ENCODE assay signal across 8 cellular contexts in genomic region chr18:3454365-3455089, GRCh38. TPM values are rescaled to one million over a fixed set of nuclear protein-coding genes. Genes with fewer than 3 reads are reported as not detected.
A peak's percentile ranks its signal among the peaks of the same experiment; 100 is the strongest.
DNase-seq lines count a peak whose midpoint lies in the region; ATAC-seq, FAIRE-seq and TF ChIP-seq lines count a peak whose summit lies in the region.

No MANE protein-coding gene starts in this region.

- no peak overlapping the region for H2AK5ac ChIP-seq in trophoblast cell (ENCODE audit: low read length)

- H2BK12ac ChIP-seq in trophoblast cell (ENCODE audit: low read length) = no peak overlapping the region

- peak; percentile 56 for DNase-seq in DND-41
- DNase-seq in NB4 (ENCODE audit: low read depth) = peak; percentile 68
- peak; percentile 84 for DNase-seq in fibroblast of pulmonary artery (ENCODE audit: low read depth)
- DNase-seq in trophoblast cell = peak; percentile 37 to 74
- no peak for DNase-seq in posterior vena cava (ENCODE audit: low spot score)

- H4K20me1 ChIP-seq in DND-41 (ENCODE audit: insufficient read depth, low read length) = peaks cover 45% of the 10 kb centered on the region

- H3K4me3 ChIP-seq in DND-41 (ENCODE audit: low read depth in 1 of 2, low read length in 2 of 2) = peak overlapping the region; percentile 14 to 76; a peak in 3 of 4 replicates
- peak overlapping the region; percentile 58 for H3K4me3 ChIP-seq in NB4 (ENCODE audit: low read depth, low read length)
- H3K4me3 ChIP-seq in WI38 (ENCODE audit: low read depth, low read length) = peak overlapping the region; percentile 52
- peak overlapping the region; percentile 83 for H3K4me3 ChIP-seq in fibroblast of pulmonary artery (replicated peaks; ENCODE audit: low read depth, low read length)
- H3K4me3 ChIP-seq in trophoblast cell (ENCODE audit: low read depth, low read length) = no peak overlapping the region

- ATAC-seq in DND-41 (ENCODE audit: insufficient read depth, low read depth) (no peak), GM18517 (IDR thresholded peaks at IDR 0.05; ENCODE audit: unreplicated experiment) (no peak)

- H4K8ac ChIP-seq in trophoblast cell (ENCODE audit: low read depth, low read length) = no peak overlapping the region

- H2BK5ac ChIP-seq in trophoblast cell (ENCODE audit: low read depth, low read length, poor library complexity) = no peak overlapping the region

- peak; percentile 65 for FAIRE-seq in A204.1 (lab: Jason Lieb, UNC)

- intact Hi-C loops in posterior vena cava (cut with DNase I) = loop anchor here (5.0 to 10.0 kb wide), 5 partner anchors 48 to 210 kb away; partner anchors contain the start of gene MYL12B (in 1 of the 2)

- H4K91ac ChIP-seq in trophoblast cell (ENCODE audit: low read depth, low read length) = no peak overlapping the region

- H3K4me1 ChIP-seq in DND-41 (ENCODE audit: insufficient read depth, low read length) (peaks cover 37% of the 10 kb centered on the region), trophoblast cell (ENCODE audit: control insufficient read depth in 1 of 2, insufficient read depth in 2 of 2, low read length in 2 of 2) (peaks cover 0 to 7% of the 10 kb centered on the region in 2 experiments)

- peak overlapping the region; percentile 74 for H3K9ac ChIP-seq in DND-41 (ENCODE audit: low read depth, low read length)
- H3K9ac ChIP-seq in trophoblast cell (ENCODE audit: low read length) = no peak overlapping the region

- H3K27me3 ChIP-seq in DND-41 (ENCODE audit: insufficient read depth, low read length, poor library complexity) (no peaks in the 10 kb centered on the region), trophoblast cell (ENCODE audit: insufficient read depth, low read length) (no peaks in the 10 kb centered on the region)

- H2BK120ac ChIP-seq in trophoblast cell (ENCODE audit: insufficient read depth, low read length, poor library complexity) = no peak overlapping the region

- peak overlapping the region; percentile 67 for H3K4me2 ChIP-seq in DND-41 (ENCODE audit: insufficient read depth, low read length)
- H3K4me2 ChIP-seq in trophoblast cell (ENCODE audit: low read length) = peak overlapping the region; percentile 62

- TF ChIP-seq CTCF in DND-41 (IDR thresholded peaks at IDR 0.05; ENCODE audit: borderline replicate concordance, extremely low read depth, low read length, poor library complexity, severe bottlenecking) (peak; percentile 78), NB4 (IDR thresholded peaks at IDR 0.05; ENCODE audit: low read depth, low read length) (peak; percentile 59), WI38 (IDR thresholded peaks at IDR 0.05; ENCODE audit: low read depth, low read length) (peak; percentile 53), fibroblast of pulmonary artery (IDR thresholded peaks at IDR 0.05; ENCODE audit: low read length, missing control alignments) (peak; percentile 73)

- H3K79me1 ChIP-seq in trophoblast cell (ENCODE audit: low read length) = peaks cover 39% of the 10 kb centered on the region

- no peak overlapping the region for H3K23ac ChIP-seq in trophoblast cell (ENCODE audit: low read length)

- H3K36me3 ChIP-seq in DND-41 (ENCODE audit: insufficient read depth, low read length) = peaks cover 44% of the 10 kb centered on the region
- H3K36me3 ChIP-seq in trophoblast cell (ENCODE audit: control insufficient read depth in 1 of 2, insufficient read depth in 2 of 2, low read length in 2 of 2) = peaks cover 19 to 21% of the 10 kb centered on the region in 2 experiments

- WGBS in trophoblast cell (ENCODE audit: extremely low coverage, insufficient coverage, insufficient read length) = no CpG with 5 or more reads among the region's 4 CpGs

- H3K14ac ChIP-seq in trophoblast cell (ENCODE audit: low read length) = no peak overlapping the region

- H3K27ac ChIP-seq in DND-41 (ENCODE audit: low read length) = peak overlapping the region; percentile 94
- H3K27ac ChIP-seq in trophoblast cell (ENCODE audit: low read depth, low read length) = no peak overlapping the region

- H3K9me3 ChIP-seq in DND-41 (ENCODE audit: insufficient read depth, low read length, severe bottlenecking) (no peaks in the 10 kb centered on the region), trophoblast cell (ENCODE audit: insufficient read depth, low read depth, low read length) (no peaks in the 10 kb centered on the region)

- no peak for TF ChIP-seq POLR2A in NB4 (IDR thresholded peaks at IDR 0.05; ENCODE audit: extremely low read depth, insufficient read length)

- no peak overlapping the region for H3K18ac ChIP-seq in trophoblast cell (ENCODE audit: low read length)

- no peak overlapping the region for H4K12ac ChIP-seq in trophoblast cell (ENCODE audit: low read depth, low read length)

- H2AFZ ChIP-seq in DND-41 (ENCODE audit: low read depth, low read length) = no peak overlapping the region
- no peak overlapping the region for H2AFZ ChIP-seq in trophoblast cell (ENCODE audit: insufficient read depth, low read length, poor library complexity)

- peaks cover 83% of the 10 kb centered on the region for H3K79me2 ChIP-seq in DND-41 (ENCODE audit: insufficient read depth, low read length)
- H3K79me2 ChIP-seq in trophoblast cell (ENCODE audit: control insufficient read depth, insufficient read depth, low read length, poor library complexity) = peaks cover 37% of the 10 kb centered on the region

- H3K4ac ChIP-seq in trophoblast cell (ENCODE audit: low read depth, low read length) = no peak overlapping the region

RNA-seq across cellular contexts. Expression of gene TGIF1, which starts 4.6 kb away (rescaled TPM):
- polyA plus RNA-seq in trophoblast cell (2013) = 125 and 128 TPM in 2 replicates
- total RNA-seq in posterior vena cava = 10 to 100 TPM; 25.9 to 30.0 TPM
